ENCODE assay signal across 8 cellular contexts in the genomic region with DNA sequence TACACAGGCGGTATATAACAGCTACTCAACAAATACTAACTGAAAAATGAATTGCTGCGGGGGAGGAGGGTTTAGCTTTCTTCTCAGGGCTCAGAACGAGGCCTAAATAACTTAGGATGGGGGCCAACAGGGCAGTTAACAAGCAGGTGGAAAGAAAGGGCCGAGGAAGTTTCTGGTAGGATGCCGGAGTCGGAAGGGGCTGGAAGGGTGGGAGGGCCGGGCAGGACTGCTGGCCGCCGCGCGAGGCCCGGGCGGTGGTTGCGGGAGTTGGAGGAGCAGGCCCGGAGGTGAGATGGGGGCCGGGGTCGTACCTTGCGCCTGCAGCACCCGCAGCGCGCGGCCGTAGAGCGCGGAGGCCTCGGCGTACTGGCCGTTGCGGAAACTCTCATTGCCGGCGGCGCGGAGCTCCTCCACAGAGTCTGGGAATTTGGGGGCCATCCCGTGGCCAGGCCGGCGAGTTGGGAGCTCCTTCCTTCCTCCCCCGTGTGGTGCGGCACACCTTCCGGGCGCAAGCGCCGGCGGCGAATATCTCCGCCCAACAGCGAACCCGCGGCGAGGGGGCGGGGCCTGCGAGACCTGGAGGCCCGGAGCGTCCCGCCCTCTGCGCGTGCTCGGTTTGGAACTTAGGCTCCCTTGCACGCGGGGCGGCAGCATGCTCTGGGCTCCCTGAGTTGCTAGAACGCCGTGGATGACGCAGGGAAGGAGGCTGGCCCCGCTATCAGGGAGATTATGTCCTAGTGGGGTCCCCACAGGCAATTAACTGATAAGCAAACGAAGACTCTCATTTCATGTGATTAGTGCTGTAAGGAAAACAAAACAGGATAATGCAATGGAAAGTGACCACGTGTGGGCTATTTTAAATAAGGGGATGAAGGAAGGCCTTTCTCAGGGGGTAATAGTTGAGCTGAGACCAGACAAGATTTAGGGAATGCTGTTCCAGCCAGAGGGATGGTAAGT. TPM values are rescaled to one million over a fixed set of nuclear protein-coding genes. Genes with fewer than 3 reads are reported as not detected.
A peak's percentile ranks its signal among the peaks of the same experiment; 100 is the strongest.
DNase-seq lines count a peak whose midpoint lies in the region; ATAC-seq and TF ChIP-seq lines count a peak whose summit lies in the region.

TOMM34 (minus strand) TSS at position 502 of the 957 bp plus-strand sequence; CDS start at position 438, 64 bp downstream.

- in situ Hi-C loops in KBM-7 (cut with MboI; ENCODE audit: low pct_unique_long_range_greater_than_20kb, low sequenced_read_pairs) = no loop called here

- peaks cover 50% of the 10 kb centered on the region for H3K79me2 ChIP-seq in PC-9 (ENCODE audit: low read depth)

- H3K27me3 ChIP-seq in PC-9 (ENCODE audit: insufficient read depth, low read depth) = no peaks in the 10 kb centered on the region

- peak within 1 kb of the TSS; percentile 64 for H3K27ac ChIP-seq in PC-9
- H3K27ac ChIP-seq in epithelial cell of prostate = peak within 1 kb of the TSS; percentile 95

- CTCF ChIA-PET in PC-9 (lab: Charles Lee) = interaction anchor here (0.7 kb wide), 1 partner anchor 213 kb away, joined by 3 read pairs; no protein-coding TSS in a partner anchor

- TF ChIP-seq CTCF in PC-9 (conservative IDR thresholded peaks at IDR 0.05) = no peak

- H2AFZ ChIP-seq in PC-9 = peak within 1 kb of the TSS; percentile 83

- ATAC-seq in GM21717 (IDR thresholded peaks at IDR 0.05; ENCODE audit: unreplicated experiment) = peak; percentile 66

- H3K4me2 ChIP-seq in PC-9 = peak within 1 kb of the TSS; percentile 98

- H3K9me2 ChIP-seq in PC-9 (ENCODE audit: insufficient read depth) = no peaks in the 10 kb centered on the region

- peaks cover 36% of the 10 kb centered on the region for H3K4me1 ChIP-seq in PC-9 (replicated peaks; ENCODE audit: insufficient read depth)

- H3K36me3 ChIP-seq in PC-9 (ENCODE audit: low read depth) = peaks cover 19% of the 10 kb centered on the region

- POLR2A ChIA-PET in PC-9 (lab: Charles Lee; ENCODE audit: unreplicated experiment) = interaction anchor here (0.6 to 1.0 kb wide), 6 partner anchors 11 to 945 kb away, joined by 3 to 6 read pairs (median 4); partner anchors contain the start of genes SLPI and YWHAB

- peak within 1 kb of the TSS; percentile 97 for H3K4me3 ChIP-seq in PC-9

- H3F3A ChIP-seq in PC-9 (ENCODE audit: insufficient read depth, low read depth) = peaks cover 17% of the 10 kb centered on the region; the same call in 1 of the 2 replicates

- H3K9me3 ChIP-seq in PC-9 (ENCODE audit: insufficient read depth, low read depth) = no peaks in the 10 kb centered on the region

- TSS peak; percentile 58 for BruUV-seq in PC-9 (replicated peaks; lab: Mats Ljungman, UMichigan)

- peak; percentile 86 for DNase-seq in DMS153 treated with DMSO at 0.1 percent for 48 hours (lab: John Stamatoyannopoulos, UW; ENCODE audit: unreplicated experiment)
- peak; percentile 95 for DNase-seq in KBM-7
- DNase-seq in PC-9 = peak; percentile 84 to 97
- DNase-seq in activated T-cell treated with anti-CD3 and anti-CD28 coated beads, Interleukin-2, amount 50 U/mL, for 1 hour = peak; percentile 95
- peak; percentile 48 for DNase-seq in epithelial cell of prostate (ENCODE audit: low read depth, low spot score)
- peak; percentile 95 for DNase-seq in mucosa of gallbladder (ENCODE audit: low spot score)
- DNase-seq in stimulated activated CD8-positive, alpha-beta memory T cell treated with anti-CD3 and anti-CD28 coated beads, Interleukin-4, amount 100 ng/mL, for 24 hours (ENCODE audit: low read depth) = peak; percentile 94

- H4K20me1 ChIP-seq in PC-9 (ENCODE audit: insufficient read depth) = peaks cover 5% of the 10 kb centered on the region; the same call in 1 of the 2 replicates

- intact Hi-C loops in PC-9 (cut with micrococcal nuclease; ENCODE audit: unreplicated experiment) = loop anchor here (2.0 kb wide), 1 partner anchor 49 kb away; the partner anchor contains the start of gene PABPC1L

RNA-seq across cellular contexts. Expression of gene TOMM34, which starts in this region (rescaled TPM):
- total RNA-seq in PC-9 (2021) = 65.9 and 71.1 TPM in 2 replicates
- 21.4 TPM for total RNA-seq in mucosa of gallbladder

Comparison
In these comparisons a context has a peak if more than half of its experiments do, and no peak if none do; other contexts are left out.
1. Peak in every context shown above with its lines: DNase-seq, ATAC-seq, H3K4me3 ChIP-seq and H3K27ac ChIP-seq.